9 cellular contexts compared by ENCODE assay signal in genomic region chr6:157464653-157465535, GRCh38.
A peak's percentile ranks its signal among the peaks of the same experiment; 100 is the strongest.
DNase-seq lines count a peak whose midpoint lies in the region; ATAC-seq, FAIRE-seq and TF ChIP-seq lines count a peak whose summit lies in the region.
"Had no signal": no experiment of that assay in that cellular context is flagged by ENCODE, and none has a peak within 500 bp of the region (broad histone marks: within the 10 kb centered on the region; RNA-seq: fewer than 3 reads in every experiment).

No MANE protein-coding gene starts in this region.

- 95 to 97% methylated on average over 11 of the region's 11 CpGs for WGBS in aorta, 2 donors

- H3K27ac Mint-ChIP-seq in endothelial cell (ENCODE audit: unreplicated experiment): peak overlapping the region; percentile 11

- H3K36me3 ChIP-seq in effector memory CD4-positive, alpha-beta T cell (ENCODE audit: control insufficient read depth, insufficient read depth, low read length): no peaks in the 10 kb centered on the region
- H3K36me3 ChIP-seq in aorta (ENCODE audit: control insufficient read depth in 1 of 2, insufficient read depth in 2 of 2, low read length in 1 of 2): no peaks in the 10 kb centered on the region

- POLR2A ChIA-PET in GM10248 (lab: Yijun Ruan, JAX): no interaction called here

- no peak for FAIRE-seq in frontal cortex (lab: Jason Lieb, UNC)

- DNase-seq in GM10248 (ENCODE audit: extremely low spot score) (peak; percentile 53), endothelial cell (ENCODE audit: low spot score) (no peak), DMS 273 treated with DMSO at 0.1 percent for 48 hours (lab: John Stamatoyannopoulos, UW) (no peak), frontal cortex (ENCODE audit: low spot score in 2 of 2) (no peak), aorta (no peak)
- DNase-seq in effector memory CD4-positive, alpha-beta T cell: no peak
- DNase-seq: retina had no signal

- no peaks in the 10 kb centered on the region for H3K27me3 Mint-ChIP-seq in endothelial cell (ENCODE audit: unreplicated experiment)

- H3K4me3 Mint-ChIP-seq in endothelial cell (ENCODE audit: unreplicated experiment): no peak overlapping the region

- peaks cover 7% of the 10 kb centered on the region for H3K4me1 ChIP-seq in effector memory CD4-positive, alpha-beta T cell (ENCODE audit: control insufficient read depth, insufficient read depth, low read length, poor library complexity, severe bottlenecking)
- H3K4me1 ChIP-seq in aorta (ENCODE audit: control insufficient read depth in 1 of 2, insufficient read depth in 2 of 2, low read length in 2 of 2): no peaks in the 10 kb centered on the region

- ATAC-seq in GM19397 (IDR thresholded peaks at IDR 0.05; ENCODE audit: unreplicated experiment) (peak; percentile 39), HG03354 (IDR thresholded peaks at IDR 0.05; ENCODE audit: poor library complexity, severe bottlenecking, unreplicated experiment) (peak; percentile 58), aorta (ENCODE audit: low FRiP score) (no peak)

- no peaks in the 10 kb centered on the region for H3K9me3 Mint-ChIP-seq in endothelial cell (ENCODE audit: unreplicated experiment)

- CTCF ChIA-PET in GM10248 (lab: Yijun Ruan, JAX): interaction anchor here (1.6 kb wide), 1 partner anchor 57 kb away, joined by 3 read pairs; no protein-coding TSS in a partner anchor

- TF ChIP-seq CTCF in GM10248 (IDR thresholded peaks at IDR 0.05; ENCODE audit: control extremely low read depth, extremely low read depth, low read depth, missing control alignments) (no peak), endothelial cell (IDR thresholded peaks at IDR 0.05; ENCODE audit: unreplicated experiment) (no peak)

- H3K4me1 Mint-ChIP-seq in endothelial cell (ENCODE audit: unreplicated experiment): peaks cover 28% of the 10 kb centered on the region

- H3K27ac ChIP-seq in effector memory CD4-positive, alpha-beta T cell (ENCODE audit: insufficient read depth, low read length, poor library complexity, severe bottlenecking): no peak overlapping the region
- no peak overlapping the region for H3K27ac ChIP-seq in aorta (ENCODE audit: low read depth in 1 of 2, low read length in 2 of 2)

- intact Hi-C loops in aorta (cut with DNase I): no loop called here

- no peaks in the 10 kb centered on the region for H3K36me3 Mint-ChIP-seq in endothelial cell (ENCODE audit: low read depth, unreplicated experiment)

- H3K9me3 ChIP-seq in effector memory CD4-positive, alpha-beta T cell (ENCODE audit: control insufficient read depth, low read length): no peaks in the 10 kb centered on the region
- no peaks in the 10 kb centered on the region for H3K9me3 ChIP-seq in aorta (ENCODE audit: control insufficient read depth, low read length)

- H3K27me3 ChIP-seq in effector memory CD4-positive, alpha-beta T cell (replicated peaks; ENCODE audit: control insufficient read depth, insufficient read depth, low read length, poor library complexity, severe bottlenecking): no peaks in the 10 kb centered on the region
- H3K27me3 ChIP-seq in aorta (ENCODE audit: control insufficient read depth in 1 of 2, insufficient read depth in 2 of 2, low read length in 1 of 2): no peaks in the 10 kb centered on the region

- no peak overlapping the region for H3K4me3 ChIP-seq in effector memory CD4-positive, alpha-beta T cell (ENCODE audit: insufficient read depth, low read depth, low read length, poor library complexity, severe bottlenecking)
- no peak overlapping the region for H3K4me3 ChIP-seq in aorta (ENCODE audit: low read length in 2 of 2)
